Comparison of ENCODE assay signal across 1 cellular context in the genomic region with DNA sequence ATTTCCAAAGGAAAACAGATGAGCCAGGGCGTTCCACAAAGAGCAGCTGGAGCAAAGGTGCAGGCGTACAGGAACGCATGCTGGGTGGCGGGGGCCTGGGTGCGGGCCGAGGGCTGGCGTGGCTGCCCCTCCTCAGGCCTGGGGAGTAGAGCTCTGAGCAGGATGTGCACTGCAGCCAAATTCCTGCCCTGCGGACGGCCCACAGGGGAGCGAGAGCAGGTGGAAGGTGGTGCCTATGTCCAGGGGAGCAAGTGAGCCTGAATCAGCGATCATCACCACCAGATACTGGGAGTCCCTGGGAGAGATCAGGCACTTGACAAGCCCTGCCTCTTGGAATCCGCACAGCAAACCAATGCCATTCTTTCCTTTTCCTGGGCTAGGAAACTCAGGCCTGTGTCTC.
TF ChIP-seq lines count a peak whose summit lies in the region.

No MANE protein-coding gene starts in this region.

TF ChIP-seq in HepG2, 621 proteins besides CTCF, POLR2A, EP300 and RAD21 (continued from another document):
- TF ChIP-seq, protein P1, sequence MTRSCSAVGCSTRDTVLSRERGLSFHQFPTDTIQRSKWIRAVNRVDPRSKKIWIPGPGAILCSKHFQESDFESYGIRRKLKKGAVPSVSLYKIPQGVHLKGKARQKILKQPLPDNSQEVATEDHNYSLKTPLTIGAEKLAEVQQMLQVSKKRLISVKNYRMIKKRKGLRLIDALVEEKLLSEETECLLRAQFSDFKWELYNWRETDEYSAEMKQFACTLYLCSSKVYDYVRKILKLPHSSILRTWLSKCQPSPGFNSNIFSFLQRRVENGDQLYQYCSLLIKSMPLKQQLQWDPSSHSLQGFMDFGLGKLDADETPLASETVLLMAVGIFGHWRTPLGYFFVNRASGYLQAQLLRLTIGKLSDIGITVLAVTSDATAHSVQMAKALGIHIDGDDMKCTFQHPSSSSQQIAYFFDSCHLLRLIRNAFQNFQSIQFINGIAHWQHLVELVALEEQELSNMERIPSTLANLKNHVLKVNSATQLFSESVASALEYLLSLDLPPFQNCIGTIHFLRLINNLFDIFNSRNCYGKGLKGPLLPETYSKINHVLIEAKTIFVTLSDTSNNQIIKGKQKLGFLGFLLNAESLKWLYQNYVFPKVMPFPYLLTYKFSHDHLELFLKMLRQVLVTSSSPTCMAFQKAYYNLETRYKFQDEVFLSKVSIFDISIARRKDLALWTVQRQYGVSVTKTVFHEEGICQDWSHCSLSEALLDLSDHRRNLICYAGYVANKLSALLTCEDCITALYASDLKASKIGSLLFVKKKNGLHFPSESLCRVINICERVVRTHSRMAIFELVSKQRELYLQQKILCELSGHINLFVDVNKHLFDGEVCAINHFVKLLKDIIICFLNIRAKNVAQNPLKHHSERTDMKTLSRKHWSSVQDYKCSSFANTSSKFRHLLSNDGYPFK (CRISPR knock-in tag; IDR thresholded peaks at IDR 0.05; ENCODE audit: borderline replicate concordance), result no peak
- TF ChIP-seq, protein P2, sequence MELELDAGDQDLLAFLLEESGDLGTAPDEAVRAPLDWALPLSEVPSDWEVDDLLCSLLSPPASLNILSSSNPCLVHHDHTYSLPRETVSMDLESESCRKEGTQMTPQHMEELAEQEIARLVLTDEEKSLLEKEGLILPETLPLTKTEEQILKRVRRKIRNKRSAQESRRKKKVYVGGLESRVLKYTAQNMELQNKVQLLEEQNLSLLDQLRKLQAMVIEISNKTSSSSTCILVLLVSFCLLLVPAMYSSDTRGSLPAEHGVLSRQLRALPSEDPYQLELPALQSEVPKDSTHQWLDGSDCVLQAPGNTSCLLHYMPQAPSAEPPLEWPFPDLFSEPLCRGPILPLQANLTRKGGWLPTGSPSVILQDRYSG (CRISPR knock-in tag; IDR thresholded peaks at IDR 0.05), result no peak
- TF ChIP-seq ZNF484 (CRISPR knock-in tag; IDR thresholded peaks at IDR 0.05; ENCODE audit: borderline replicate concordance, low read depth) (no peak), YEATS4 (CRISPR knock-in tag; IDR thresholded peaks at IDR 0.05; ENCODE audit: borderline replicate concordance) (no peak), CHCHD3 (CRISPR knock-in tag; IDR thresholded peaks at IDR 0.05) (no peak), ZC3H4 (CRISPR knock-in tag; IDR thresholded peaks at IDR 0.05; ENCODE audit: borderline replicate concordance) (no peak), POLR2G (IDR thresholded peaks at IDR 0.05; ENCODE audit: low read depth, low read length) (no peak), ZBTB42 (CRISPR knock-in tag; IDR thresholded peaks at IDR 0.05) (no peak)
- TF ChIP-seq, protein P3, sequence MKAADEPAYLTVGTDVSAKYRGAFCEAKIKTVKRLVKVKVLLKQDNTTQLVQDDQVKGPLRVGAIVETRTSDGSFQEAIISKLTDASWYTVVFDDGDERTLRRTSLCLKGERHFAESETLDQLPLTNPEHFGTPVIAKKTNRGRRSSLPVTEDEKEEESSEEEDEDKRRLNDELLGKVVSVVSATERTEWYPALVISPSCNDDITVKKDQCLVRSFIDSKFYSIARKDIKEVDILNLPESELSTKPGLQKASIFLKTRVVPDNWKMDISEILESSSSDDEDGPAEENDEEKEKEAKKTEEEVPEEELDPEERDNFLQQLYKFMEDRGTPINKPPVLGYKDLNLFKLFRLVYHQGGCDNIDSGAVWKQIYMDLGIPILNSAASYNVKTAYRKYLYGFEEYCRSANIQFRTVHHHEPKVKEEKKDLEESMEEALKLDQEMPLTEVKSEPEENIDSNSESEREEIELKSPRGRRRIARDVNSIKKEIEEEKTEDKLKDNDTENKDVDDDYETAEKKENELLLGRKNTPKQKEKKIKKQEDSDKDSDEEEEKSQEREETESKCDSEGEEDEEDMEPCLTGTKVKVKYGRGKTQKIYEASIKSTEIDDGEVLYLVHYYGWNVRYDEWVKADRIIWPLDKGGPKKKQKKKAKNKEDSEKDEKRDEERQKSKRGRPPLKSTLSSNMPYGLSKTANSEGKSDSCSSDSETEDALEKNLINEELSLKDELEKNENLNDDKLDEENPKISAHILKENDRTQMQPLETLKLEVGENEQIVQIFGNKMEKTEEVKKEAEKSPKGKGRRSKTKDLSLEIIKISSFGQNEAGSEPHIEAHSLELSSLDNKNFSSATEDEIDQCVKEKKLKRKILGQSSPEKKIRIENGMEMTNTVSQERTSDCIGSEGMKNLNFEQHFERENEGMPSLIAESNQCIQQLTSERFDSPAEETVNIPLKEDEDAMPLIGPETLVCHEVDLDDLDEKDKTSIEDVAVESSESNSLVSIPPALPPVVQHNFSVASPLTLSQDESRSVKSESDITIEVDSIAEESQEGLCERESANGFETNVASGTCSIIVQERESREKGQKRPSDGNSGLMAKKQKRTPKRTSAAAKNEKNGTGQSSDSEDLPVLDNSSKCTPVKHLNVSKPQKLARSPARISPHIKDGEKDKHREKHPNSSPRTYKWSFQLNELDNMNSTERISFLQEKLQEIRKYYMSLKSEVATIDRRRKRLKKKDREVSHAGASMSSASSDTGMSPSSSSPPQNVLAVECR (CRISPR knock-in tag; IDR thresholded peaks at IDR 0.05; ENCODE audit: borderline replicate concordance), result no peak
- TF ChIP-seq, protein P4, sequence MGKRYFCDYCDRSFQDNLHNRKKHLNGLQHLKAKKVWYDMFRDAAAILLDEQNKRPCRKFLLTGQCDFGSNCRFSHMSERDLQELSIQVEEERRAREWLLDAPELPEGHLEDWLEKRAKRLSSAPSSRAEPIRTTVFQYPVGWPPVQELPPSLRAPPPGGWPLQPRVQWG (CRISPR knock-in tag; IDR thresholded peaks at IDR 0.05; ENCODE audit: borderline replicate concordance, low read depth), result no peak
